ENCODE assay signal across 14 cellular contexts in genomic region chr5:5353681-5354080, GRCh38.
"Had no signal": no experiment of that assay in that cellular context is flagged by ENCODE, and none has a peak within 500 bp of the region (broad histone marks: within the 10 kb centered on the region; RNA-seq: fewer than 3 reads in every experiment).

No MANE protein-coding gene starts in this region.

- DNase-seq: activated CD4-positive, alpha-beta T cell treated with anti-CD3 and anti-CD28 coated beads, Interleukin-2, amount 50 U/mL, for 1 hour; activated naive CD4-positive, alpha-beta T cell treated with anti-CD3 and anti-CD28 coated beads, Interleukin-2, amount 50 U/mL, for 16 hours; activated T-cell treated with anti-CD3 and anti-CD28 coated beads for 4 hours; adrenal gland; caudate nucleus; cortex of kidney; effector CD8-positive, alpha-beta T cell; lower lobe of right lung; naive thymus-derived CD4-positive, alpha-beta T cell; posterior cingulate gyrus; small intestine; tibial artery had no signal

- H3K4me1 ChIP-seq: adrenal gland, gastroesophageal sphincter, lower lobe of right lung, vagina had no signal

- H3K27me3 ChIP-seq: adrenal gland, gastroesophageal sphincter, tibial artery, vagina had no signal

- ATAC-seq: gastroesophageal sphincter; lower lobe of right lung; naive thymus-derived CD4-positive, alpha-beta T cell had no signal

- H3K36me3 ChIP-seq: adrenal gland, gastroesophageal sphincter, lower lobe of right lung, tibial artery, vagina had no signal

- H3K4me3 ChIP-seq: adrenal gland, gastroesophageal sphincter, lower lobe of right lung, tibial artery, vagina had no signal

- H3K9me3 ChIP-seq: adrenal gland, gastroesophageal sphincter, lower lobe of right lung, tibial artery, vagina had no signal

- H3K27ac ChIP-seq: adrenal gland, gastroesophageal sphincter, lower lobe of right lung, tibial artery, vagina had no signal
